ENCODE assay signal across 9 cellular contexts in the genomic region with DNA sequence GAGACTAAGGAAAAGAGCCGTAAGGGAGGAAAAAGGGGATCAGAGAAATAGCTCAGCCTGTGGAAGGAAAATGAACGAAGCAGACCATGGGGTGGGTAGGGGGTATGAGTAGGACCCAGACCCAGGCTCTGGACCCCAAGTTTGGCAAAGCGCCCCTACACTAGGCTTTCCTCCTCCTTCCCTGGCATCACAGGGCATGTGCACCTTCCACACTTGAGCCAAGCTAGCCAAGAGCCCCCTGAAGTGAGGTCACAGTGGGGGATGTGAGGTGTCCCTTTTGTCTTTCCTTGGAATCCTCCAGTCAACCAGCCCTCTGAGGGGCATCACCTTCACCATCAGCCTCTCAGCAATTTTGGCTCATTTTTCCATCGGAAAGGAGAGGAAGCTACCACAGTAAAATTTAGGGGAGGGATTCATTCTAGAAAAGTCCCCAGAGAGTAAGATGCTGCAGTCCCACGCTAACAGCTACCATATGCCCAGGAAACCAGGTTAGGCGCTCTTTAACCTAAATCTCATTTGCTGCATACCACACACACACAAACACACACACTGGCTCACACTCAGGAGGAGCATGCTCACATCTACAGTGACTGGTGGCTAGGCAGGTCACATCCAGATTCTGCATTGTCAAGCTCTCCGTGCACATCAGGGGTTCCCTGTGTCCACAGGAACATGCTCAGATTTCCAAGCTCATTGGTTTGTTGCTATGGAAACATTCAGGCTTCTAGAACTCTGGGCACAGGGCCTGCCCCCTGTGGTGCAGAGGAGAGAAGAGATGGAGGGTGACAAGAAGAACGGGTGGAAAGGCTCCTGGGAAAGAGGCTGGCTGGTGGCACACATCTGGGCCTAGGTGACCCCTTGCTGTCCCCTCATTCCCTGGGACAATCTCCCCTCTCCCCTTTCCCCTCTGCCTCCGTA. TPM values are rescaled to one million over a fixed set of nuclear protein-coding genes. Genes with fewer than 3 reads are reported as not detected.
A peak's percentile ranks its signal among the peaks of the same experiment; 100 is the strongest.
DNase-seq lines count a peak whose midpoint lies in the region; ATAC-seq and TF ChIP-seq lines count a peak whose summit lies in the region.
"Had no signal": no experiment of that assay in that cellular context is flagged by ENCODE, and none has a peak within 500 bp of the region (broad histone marks: within the 10 kb centered on the region; RNA-seq: fewer than 3 reads in every experiment).

No MANE protein-coding gene starts in this region.

- peaks cover 14% of the 10 kb centered on the region for H3K27me3 Mint-ChIP-seq in stimulated activated naive CD8-positive, alpha-beta T cell treated with anti-CD3 and anti-CD28 coated beads, Interleukin-15, amount 100 ng/mL, for 72 hours

- in situ Hi-C loops in G401 (cut with HindIII; ENCODE audit: low sequenced_read_pairs): no loop called here

- 71 to 78% methylated on average over 8 to 9 of the region's 9 CpGs for WGBS in esophagus squamous epithelium, 2 donors

- no peak overlapping the region for H3K27ac Mint-ChIP-seq in stimulated activated naive CD8-positive, alpha-beta T cell treated with anti-CD3 and anti-CD28 coated beads, Interleukin-15, amount 100 ng/mL, for 72 hours

- H3K4me3 Mint-ChIP-seq in stimulated activated naive CD8-positive, alpha-beta T cell treated with anti-CD3 and anti-CD28 coated beads, Interleukin-15, amount 100 ng/mL, for 72 hours: no peak overlapping the region

- H3K4me1 ChIP-seq in esophagus squamous epithelium: peaks cover 9 to 11% (median 9%) of the 10 kb centered on the region in 3 donors

- DNase-seq in G401 (ENCODE audit: low spot score) (peak; percentile 96), NCI-H1930 (lab: John Stamatoyannopoulos, UW) (peak; percentile 22 to 67), astrocyte of the hippocampus (ENCODE audit: low read depth, low spot score) (peak; percentile 85), mesenteric fat pad (ENCODE audit: low spot score) (peak; percentile 47), esophagus squamous epithelium (lab: John Stamatoyannopoulos, UW) (no peak)
- no peak for DNase-seq in stimulated activated naive CD8-positive, alpha-beta T cell treated with anti-CD3 and anti-CD28 coated beads, Interleukin-15, amount 100 ng/mL, for 72 hours

- no peaks in the 10 kb centered on the region for H3K27me3 ChIP-seq in esophagus squamous epithelium
- H3K27me3 ChIP-seq: SJSA1 had no signal

- TF ChIP-seq CTCF in esophagus squamous epithelium (IDR thresholded peaks at IDR 0.05): no peak

- intact Hi-C loops in esophagus squamous epithelium (cut with DNase I): no loop called here

- H3K36me3 ChIP-seq in esophagus squamous epithelium: no peaks in the 10 kb centered on the region
- H3K36me3 ChIP-seq: SJSA1 had no signal

- H3K9me3 ChIP-seq in esophagus squamous epithelium: no peaks in the 10 kb centered on the region
- H3K9me3 ChIP-seq: SJSA1 had no signal

- H3K4me3 ChIP-seq in esophagus squamous epithelium: no peak overlapping the region
- H3K4me3 ChIP-seq: SJSA1 had no signal

- TF ChIP-seq POLR2A in esophagus squamous epithelium (IDR thresholded peaks at IDR 0.05): no peak

- no peak for ATAC-seq in stimulated activated naive CD8-positive, alpha-beta T cell treated with anti-CD3 and anti-CD28 coated beads, Interleukin-15, amount 100 ng/mL, for 72 hours
- ATAC-seq in GM21737 (IDR thresholded peaks at IDR 0.05; ENCODE audit: unreplicated experiment): no peak
- ATAC-seq in GM21360 (IDR thresholded peaks at IDR 0.05; ENCODE audit: unreplicated experiment): no peak

- H3K27ac ChIP-seq in esophagus squamous epithelium: no peak overlapping the region
- H3K27ac ChIP-seq: SJSA1 had no signal

- peaks cover 8% of the 10 kb centered on the region for H3K4me1 Mint-ChIP-seq in stimulated activated naive CD8-positive, alpha-beta T cell treated with anti-CD3 and anti-CD28 coated beads, Interleukin-15, amount 100 ng/mL, for 72 hours

- no peaks in the 10 kb centered on the region for H3K9me3 Mint-ChIP-seq in stimulated activated naive CD8-positive, alpha-beta T cell treated with anti-CD3 and anti-CD28 coated beads, Interleukin-15, amount 100 ng/mL, for 72 hours

RNA-seq across cellular contexts. Expression of a gene that starts 9.9 kb away (rescaled TPM):
- total RNA-seq in G401 (2014; rRNA removed; shearing (Covaris generic)): 23.9 and 35.9 TPM in 2 replicates
- total RNA-seq in mesenteric fat pad (2.6 TPM), esophagus squamous epithelium (1 to 10 TPM in 1 of 4 donors, under 1 TPM in 3; 0.11 to 3.8 (median 0.20) TPM)

RNA-seq across cellular contexts. Expression of a gene that starts 16.5 kb away (rescaled TPM):
- 0.62 and 4.0 TPM in 2 replicates for total RNA-seq in G401 (2014; rRNA removed; shearing (Covaris generic))
- total RNA-seq in mesenteric fat pad (639 TPM), esophagus squamous epithelium (10 to 100 TPM; 10.9 to 47.8 (median 19.5) TPM)

Comparison
In these comparisons a context has a peak if more than half of its experiments do, and no peak if none do; other contexts are left out.
1. DNase-seq: peak in G401 (single experiment), NCI-H1930 (2 of 2), astrocyte of the hippocampus (single experiment) and mesenteric fat pad (single experiment); none in stimulated activated naive CD8-positive, alpha-beta T cell treated with anti-CD3 and anti-CD28 coated beads, Interleukin-15, amount 100 ng/mL, for 72 hours (0 of 2) and esophagus squamous epithelium (single experiment).
2. RNA of a gene that starts 16.5 kb away (total RNA-seq): 639 TPM in mesenteric fat pad (single experiment); 10.9 to 47.8 TPM in esophagus squamous epithelium and 0.62 to 4.0 TPM in G401; every median in the first group is over 10 times any median in the second.